Comparison of ENCODE assay signal across 15 cellular contexts in the genomic region with DNA sequence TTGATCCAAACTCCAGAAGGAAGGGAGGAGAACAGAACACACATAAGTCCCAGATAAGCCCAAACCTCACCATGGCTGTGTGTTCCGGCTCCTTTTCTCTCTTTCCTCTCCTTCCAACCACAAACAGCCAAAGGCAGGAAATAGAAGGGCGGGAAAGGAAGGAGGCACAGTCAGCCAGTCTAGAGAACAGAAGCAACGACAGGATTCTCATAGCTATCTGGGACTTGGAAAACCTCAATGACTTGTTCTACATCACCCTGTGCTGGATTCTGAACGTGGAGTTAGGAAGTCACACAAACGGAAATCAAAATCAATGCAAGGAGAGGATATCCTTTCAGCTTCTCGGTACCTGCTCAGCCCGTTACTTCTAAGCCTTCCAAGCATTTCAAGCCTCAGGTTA. TPM values are rescaled to one million over a fixed set of nuclear protein-coding genes. Genes with fewer than 3 reads are reported as not detected.
DNase-seq lines count a peak whose midpoint lies in the region; ATAC-seq and TF ChIP-seq lines count a peak whose summit lies in the region.
"Had no signal": no experiment of that assay in that cellular context is flagged by ENCODE, and none has a peak within 500 bp of the region (broad histone marks: within the 10 kb centered on the region; RNA-seq: fewer than 3 reads in every experiment).

No MANE protein-coding gene starts in this region.

- no peaks in the 10 kb centered on the region for H3K27me3 Mint-ChIP-seq in activated T-cell treated with anti-CD3 and anti-CD28 coated beads, Interleukin-2, amount 50 U/mL, for 24 hours
- H3K27me3 Mint-ChIP-seq in activated T-cell treated with anti-CD3 and anti-CD28 coated beads, Interleukin-2, amount 50 U/mL, for 4 hours (ENCODE audit: low read depth), result no peaks in the 10 kb centered on the region
- no peaks in the 10 kb centered on the region for H3K27me3 Mint-ChIP-seq in activated CD8-positive, alpha-beta memory T cell treated with anti-CD3 and anti-CD28 coated beads, Interleukin-2, amount 10 ng/mL, durations not matched to agents 7 days and 5 days
- H3K27me3 Mint-ChIP-seq: central memory CD8-positive, alpha-beta T cell had no signal

- H3K27ac Mint-ChIP-seq in activated T-cell treated with anti-CD3 and anti-CD28 coated beads, Interleukin-2, amount 50 U/mL, for 24 hours, result peak overlapping the region; percentile 61
- H3K27ac Mint-ChIP-seq in activated CD8-positive, alpha-beta memory T cell treated with anti-CD3 and anti-CD28 coated beads, Interleukin-2, amount 10 ng/mL, durations not matched to agents 7 days and 5 days, result no peak overlapping the region

- H3K36me3 ChIP-seq in Panc1 (ENCODE audit: control insufficient read depth, insufficient read depth, low read length) (no peaks in the 10 kb centered on the region; the same call in 1 of the 2 replicates), spleen (peaks cover 0 to 69% (median 1%) of the 10 kb centered on the region in 6 donors)
- H3K36me3 ChIP-seq: MG63 had no signal

- no peak overlapping the region for H3K27ac ChIP-seq in Panc1 (ENCODE audit: low read length)
- peak overlapping the region in 7 of 8 donors; percentile 32 to 78 (median 73) for H3K27ac ChIP-seq in spleen
- H3K27ac ChIP-seq: epithelial cell of prostate had no signal

- in situ Hi-C loops in Panc1 (cut with HindIII; ENCODE audit: low pct_unique_long_range_greater_than_20kb, low sequenced_read_pairs), result no loop called here

- peaks cover 10% of the 10 kb centered on the region; the same call in 1 of the 2 replicates for H3K4me1 ChIP-seq in Panc1 (ENCODE audit: control insufficient read depth, insufficient read depth, low read length)
- H3K4me1 ChIP-seq in spleen, result peaks cover 6 to 81% (median 48%) of the 10 kb centered on the region in 6 donors

- POLR2A ChIA-PET in Panc1 (lab: Charles Lee), result no interaction called here

- CTCF ChIA-PET in Panc1 (lab: Charles Lee), result no interaction called here
- CTCF ChIA-PET in activated CD8-positive, alpha-beta memory T cell treated with anti-CD3 and anti-CD28 coated beads, Interleukin-2, amount 10 ng/mL, durations not matched to agents 7 days and 5 days (lab: Charles Lee), result interaction anchor here (0.7 to 1.1 kb wide), 2 partner anchors 31 to 82 kb away, joined by 3 to 4 read pairs; no protein-coding TSS in a partner anchor

- BruUV-seq in Panc1 (replicated peaks; lab: Mats Ljungman, UMichigan), result TSS peak; percentile 29

- H3K4me3 Mint-ChIP-seq in activated T-cell treated with anti-CD3 and anti-CD28 coated beads, Interleukin-2, amount 50 U/mL, for 24 hours, result no peak overlapping the region
- no peak overlapping the region for H3K4me3 Mint-ChIP-seq in activated T-cell treated with anti-CD3 and anti-CD28 coated beads, Interleukin-2, amount 50 U/mL, for 4 hours
- H3K4me3 Mint-ChIP-seq in activated CD8-positive, alpha-beta memory T cell treated with anti-CD3 and anti-CD28 coated beads, Interleukin-2, amount 10 ng/mL, durations not matched to agents 7 days and 5 days, result no peak overlapping the region
- H3K4me3 Mint-ChIP-seq: central memory CD8-positive, alpha-beta T cell had no signal

- intact Hi-C loops in Panc1 (cut with micrococcal nuclease; ENCODE audit: unreplicated experiment) (no loop called here), spleen (cut with DNase I; ENCODE audit: low total_unique reads) (no loop called here)

- H3K4me1 Mint-ChIP-seq in activated T-cell treated with anti-CD3 and anti-CD28 coated beads, Interleukin-2, amount 50 U/mL, for 24 hours (ENCODE audit: low read depth), result peaks cover 48% of the 10 kb centered on the region
- peaks cover 41% of the 10 kb centered on the region for H3K4me1 Mint-ChIP-seq in activated T-cell treated with anti-CD3 and anti-CD28 coated beads, Interleukin-2, amount 50 U/mL, for 4 hours (ENCODE audit: low read depth)
- peaks cover 17% of the 10 kb centered on the region for H3K4me1 Mint-ChIP-seq in activated CD8-positive, alpha-beta memory T cell treated with anti-CD3 and anti-CD28 coated beads, Interleukin-2, amount 10 ng/mL, durations not matched to agents 7 days and 5 days

- H3K36me3 Mint-ChIP-seq in activated T-cell treated with anti-CD3 and anti-CD28 coated beads, Interleukin-2, amount 50 U/mL, for 24 hours (ENCODE audit: low read depth), result peaks cover 59% of the 10 kb centered on the region
- peaks cover 10% of the 10 kb centered on the region for H3K36me3 Mint-ChIP-seq in activated T-cell treated with anti-CD3 and anti-CD28 coated beads, Interleukin-2, amount 50 U/mL, for 4 hours (ENCODE audit: insufficient read depth)
- peaks cover 12% of the 10 kb centered on the region for H3K36me3 Mint-ChIP-seq in activated CD8-positive, alpha-beta memory T cell treated with anti-CD3 and anti-CD28 coated beads, Interleukin-2, amount 10 ng/mL, durations not matched to agents 7 days and 5 days

- no peak for DNase-seq in activated T-cell treated with anti-CD3 and anti-CD28 coated beads, Interleukin-2, amount 50 U/mL, for 24 hours
- DNase-seq in activated T-cell treated with anti-CD3 and anti-CD28 coated beads, Interleukin-2, amount 50 U/mL, for 4 hours, result no peak
- DNase-seq in Panc1 (ENCODE audit: low read depth, low spot score) (no peak), left lobe of liver (ENCODE audit: low spot score) (no peak), spleen (no peak), GF-D8 (lab: John Stamatoyannopoulos, UW) (no peak)
- DNase-seq in activated CD8-positive, alpha-beta memory T cell treated with anti-CD3 and anti-CD28 coated beads, Interleukin-2, amount 10 ng/mL, durations not matched to agents 7 days and 5 days, result no peak
- DNase-seq: hippocampal formation, MG63, NCI-H2107 had no signal

- no peak for TF ChIP-seq CTCF in Panc1 (IDR thresholded peaks at IDR 0.05)
- TF ChIP-seq CTCF in spleen (IDR thresholded peaks at IDR 0.05 in 8 of 11, conservative IDR thresholded peaks at IDR 0.05 in 3 of 11), result no peak

- H3K4me3 ChIP-seq in Panc1 (ENCODE audit: low read depth in 2 of 2, low read length in 2 of 2) (no peak overlapping the region), spleen (peak overlapping the region in 1 of 8 donors; percentile 35)
- H3K4me3 ChIP-seq: MG63 had no signal

- no peak for ATAC-seq in activated T-cell treated with anti-CD3 and anti-CD28 coated beads, Interleukin-2, amount 50 U/mL, for 4 hours
- no peak for ATAC-seq in Panc1
- peak; percentile 44 for ATAC-seq in left lobe of liver
- ATAC-seq in HG02759 (IDR thresholded peaks at IDR 0.05; ENCODE audit: unreplicated experiment), result no peak
- no peak for ATAC-seq in activated CD8-positive, alpha-beta memory T cell treated with anti-CD3 and anti-CD28 coated beads, Interleukin-2, amount 10 ng/mL, durations not matched to agents 7 days and 5 days
- ATAC-seq: activated naive CD4-positive, alpha-beta T cell treated with anti-CD3 and anti-CD28 coated beads, Interleukin-2, amount 50 U/mL, for 72 hours; HCT116 had no signal

- no peaks in the 10 kb centered on the region for H3K9me3 ChIP-seq in Panc1 (ENCODE audit: control insufficient read depth, insufficient read depth, low read depth, low read length)
- no peaks in the 10 kb centered on the region for H3K9me3 ChIP-seq in spleen
- H3K9me3 ChIP-seq: MG63 had no signal

- H3K27me3 ChIP-seq in Panc1 (ENCODE audit: control insufficient read depth, insufficient read depth, low read length), result no peaks in the 10 kb centered on the region
- no peaks in the 10 kb centered on the region for H3K27me3 ChIP-seq in spleen (replicated peaks in 1 of 7)
- H3K27me3 ChIP-seq: MG63 had no signal

- no peak for TF ChIP-seq POLR2A in spleen (IDR thresholded peaks at IDR 0.05)

- 28 to 52% (median 37%) methylated on average over 7 of the region's 7 CpGs for WGBS in spleen, 5 donors

- no peaks in the 10 kb centered on the region for H3K9me3 Mint-ChIP-seq in activated T-cell treated with anti-CD3 and anti-CD28 coated beads, Interleukin-2, amount 50 U/mL, for 24 hours
- no peaks in the 10 kb centered on the region for H3K9me3 Mint-ChIP-seq in activated T-cell treated with anti-CD3 and anti-CD28 coated beads, Interleukin-2, amount 50 U/mL, for 4 hours
- H3K9me3 Mint-ChIP-seq in activated CD8-positive, alpha-beta memory T cell treated with anti-CD3 and anti-CD28 coated beads, Interleukin-2, amount 10 ng/mL, durations not matched to agents 7 days and 5 days (ENCODE audit: low read depth), result no peaks in the 10 kb centered on the region
- H3K9me3 Mint-ChIP-seq: activated naive CD4-positive, alpha-beta T cell treated with anti-CD3 and anti-CD28 coated beads, Interleukin-2, amount 50 U/mL, for 72 hours; central memory CD8-positive, alpha-beta T cell had no signal

RNA-seq across cellular contexts. Expression of gene CRK, which starts 9.0 kb away (rescaled TPM):
- 10 to 100 TPM; 21.0 to 22.4 (median 22.0) TPM for total RNA-seq in activated T-cell treated with anti-CD3 and anti-CD28 coated beads, Interleukin-2, amount 50 U/mL, for 4 hours
- total RNA-seq in Panc1 (2021; ENCODE audit: unreplicated experiment), result 67.0 TPM
- 46.2 TPM for polyA plus RNA-seq in Panc1 (2012; ENCODE audit: insufficient read length)
- 33.7 TPM for total RNA-seq in left lobe of liver
- 10 to 100 TPM; 39.3 to 54.6 (median 48.2) TPM for total RNA-seq in spleen
- 10 to 100 TPM; 11.7 to 20.7 (median 12.0) TPM for polyA plus RNA-seq in spleen
- total RNA-seq in activated CD8-positive, alpha-beta memory T cell treated with anti-CD3 and anti-CD28 coated beads, Interleukin-2, amount 10 ng/mL, durations not matched to agents 7 days and 5 days, result 10 to 100 TPM; 18.3 to 20.7 TPM

RNA-seq across cellular contexts. Expression of gene MYO1C, which starts 45.4 kb away (rescaled TPM):
- total RNA-seq in activated T-cell treated with anti-CD3 and anti-CD28 coated beads, Interleukin-2, amount 50 U/mL, for 4 hours, result 10 to 100 TPM; 16.7 to 34.5 (median 18.3) TPM
- total RNA-seq in Panc1 (2021; ENCODE audit: unreplicated experiment) (251 TPM), left lobe of liver (62.5 TPM), spleen (100 to 1,000 TPM in 2 of 7 donors, 10 to 100 TPM in 5; 49.2 to 135 (median 81.6) TPM)
- 289 TPM for polyA plus RNA-seq in Panc1 (2012; ENCODE audit: insufficient read length)
- polyA plus RNA-seq in spleen, result 10 to 100 TPM; 14.6 to 21.6 (median 14.6) TPM
- total RNA-seq in activated CD8-positive, alpha-beta memory T cell treated with anti-CD3 and anti-CD28 coated beads, Interleukin-2, amount 10 ng/mL, durations not matched to agents 7 days and 5 days, result 10 to 100 TPM; 50.6 to 58.4 TPM

RNA-seq across cellular contexts. Expression of gene YWHAE, which starts 47.0 kb away (rescaled TPM):
- total RNA-seq in activated T-cell treated with anti-CD3 and anti-CD28 coated beads, Interleukin-2, amount 50 U/mL, for 4 hours, result 100 to 1,000 TPM; 470 to 529 (median 478) TPM
- total RNA-seq in Panc1 (2021; ENCODE audit: unreplicated experiment) (537 TPM), left lobe of liver (174 TPM), spleen (100 to 1,000 TPM; 234 to 645 (median 289) TPM)
- polyA plus RNA-seq in Panc1 (2012; ENCODE audit: insufficient read length), result 662 TPM
- 100 to 1,000 TPM; 104 to 199 (median 142) TPM for polyA plus RNA-seq in spleen
- total RNA-seq in activated CD8-positive, alpha-beta memory T cell treated with anti-CD3 and anti-CD28 coated beads, Interleukin-2, amount 10 ng/mL, durations not matched to agents 7 days and 5 days, result 100 to 1,000 TPM; 341 to 452 TPM
